ENCODE assay signal across 5 cellular contexts in the genomic region with DNA sequence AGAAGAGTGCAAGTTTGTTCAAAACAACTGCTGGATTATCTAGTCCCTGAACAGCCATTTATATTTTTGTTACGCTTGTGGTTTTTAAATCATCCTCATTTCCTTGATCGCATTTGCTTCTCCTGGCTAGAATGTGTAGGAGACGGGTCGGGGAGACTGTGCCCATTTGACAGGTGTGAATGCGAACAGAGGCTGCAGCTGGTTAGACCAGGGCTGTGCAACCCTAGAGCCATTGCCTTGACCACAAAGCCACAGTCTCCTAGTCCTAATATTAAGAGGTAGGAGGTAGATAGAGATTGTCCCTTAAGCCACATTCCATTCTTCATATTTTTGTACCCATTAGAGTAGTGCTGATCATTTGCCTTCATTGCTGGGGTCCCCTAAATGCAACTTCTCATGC.
"Had no signal": no experiment of that assay in that cellular context is flagged by ENCODE, and none has a peak within 500 bp of the region (broad histone marks: within the 10 kb centered on the region; RNA-seq: fewer than 3 reads in every experiment).

No MANE protein-coding gene starts in this region.

- ATAC-seq: GM23338 had no signal

- H3K27ac Mint-ChIP-seq: GM23338, H9 had no signal

- H3K27ac ChIP-seq: HL-60 had no signal

- H2AFZ ChIP-seq: GM23338 had no signal

- H3K4me2 ChIP-seq: GM23338 had no signal

- H3K4me3 ChIP-seq: GM23338 had no signal

- H3K4me3 Mint-ChIP-seq: GM23338, H9 had no signal

- H3K4me1 Mint-ChIP-seq: GM23338 had no signal

- H3K9me3 Mint-ChIP-seq: GM23338, H9 had no signal

- DNase-seq: H9, HCEC 1CT, IMR-90 had no signal
